ENCODE assay signal across 1 cellular context in genomic region chr16:21277927-21278706, GRCh38.
TF ChIP-seq lines count a peak whose summit lies in the region.

TSS of gene CRYM (minus strand) at chr16:21278290. CDS start at chr16:21278251, 39 bp downstream.

TF ChIP-seq in K562, 482 proteins besides CTCF, POLR2A, EP300 and RAD21 (continued from another document and continues in another):
- TF ChIP-seq ZNF609 (CRISPR knock-in tag; IDR thresholded peaks at IDR 0.05; ENCODE audit: borderline replicate concordance) (no peak), ZNF511 (CRISPR knock-in tag; IDR thresholded peaks at IDR 0.05) (peak; percentile 54; the same call in 1 of the 2 replicates), ZNF324 (CRISPR knock-in tag; IDR thresholded peaks at IDR 0.05) (no peak), RBBP5 (IDR thresholded peaks at IDR 0.05; ENCODE audit: borderline replicate concordance, insufficient read depth, low read length, poor library complexity, severe bottlenecking) (no peak), ZNF764 (CRISPR knock-in tag; IDR thresholded peaks at IDR 0.05; ENCODE audit: low read depth) (no peak), ZNF384 (IDR thresholded peaks at IDR 0.05; ENCODE audit: low read depth, low read length) (no peak), TGIF2 (CRISPR knock-in tag; IDR thresholded peaks at IDR 0.05) (no peak), CTBP1 (IDR thresholded peaks at IDR 0.05; ENCODE audit: borderline replicate concordance) (peak; percentile 62; the same call in 1 of the 2 replicates), RBM22 (IDR thresholded peaks at IDR 0.05; ENCODE audit: low read depth, low read length, poor library complexity, severe bottlenecking) (no peak), TRIM25 (IDR thresholded peaks at IDR 0.05; ENCODE audit: borderline replicate concordance) (no peak), RNF2 (IDR thresholded peaks at IDR 0.05) (0 out of 2 replicates have a peak, but pooled peaks have one; percentile 14), PBX2 (CRISPR knock-in tag; IDR thresholded peaks at IDR 0.05; ENCODE audit: low read depth) (no peak), PBX2 (tag; conservative IDR thresholded peaks at IDR 0.05; ENCODE audit: low read depth) (no peak), IRF2 (CRISPR knock-in tag; IDR thresholded peaks at IDR 0.05) (no peak), ZFP30 (CRISPR knock-in tag; IDR thresholded peaks at IDR 0.05; ENCODE audit: borderline replicate concordance) (no peak), ILK (tag; IDR thresholded peaks at IDR 0.05; ENCODE audit: borderline replicate concordance, low read depth) (no peak), ZBTB43 (CRISPR knock-in tag; IDR thresholded peaks at IDR 0.05) (0 out of 2 replicates have a peak, but pooled peaks have one; percentile 80), SMARCC2 (IDR thresholded peaks at IDR 0.05; ENCODE audit: low read depth) (peak; percentile 34; the same call in 1 of the 2 replicates), CTCFL (IDR thresholded peaks at IDR 0.05; ENCODE audit: borderline replicate concordance, insufficient read depth, low read depth, low read length, poor library complexity, severe bottlenecking) (peak; percentile 10), MTA3 (IDR thresholded peaks at IDR 0.05; ENCODE audit: borderline replicate concordance) (no peak; the same call in 1 of the 2 replicates), ZBED1 (IDR thresholded peaks at IDR 0.05) (no peak), ZNF407 (IDR thresholded peaks at IDR 0.05; ENCODE audit: low read depth) (no peak), DACH1 (IDR thresholded peaks at IDR 0.05; ENCODE audit: partially characterized antibody) (no peak), PREB (CRISPR knock-in tag; IDR thresholded peaks at IDR 0.05) (no peak), NUFIP1 (IDR thresholded peaks at IDR 0.05; ENCODE audit: partially characterized antibody) (no peak)
